ENCODE assay signal across 1 cellular context in the genomic region with DNA sequence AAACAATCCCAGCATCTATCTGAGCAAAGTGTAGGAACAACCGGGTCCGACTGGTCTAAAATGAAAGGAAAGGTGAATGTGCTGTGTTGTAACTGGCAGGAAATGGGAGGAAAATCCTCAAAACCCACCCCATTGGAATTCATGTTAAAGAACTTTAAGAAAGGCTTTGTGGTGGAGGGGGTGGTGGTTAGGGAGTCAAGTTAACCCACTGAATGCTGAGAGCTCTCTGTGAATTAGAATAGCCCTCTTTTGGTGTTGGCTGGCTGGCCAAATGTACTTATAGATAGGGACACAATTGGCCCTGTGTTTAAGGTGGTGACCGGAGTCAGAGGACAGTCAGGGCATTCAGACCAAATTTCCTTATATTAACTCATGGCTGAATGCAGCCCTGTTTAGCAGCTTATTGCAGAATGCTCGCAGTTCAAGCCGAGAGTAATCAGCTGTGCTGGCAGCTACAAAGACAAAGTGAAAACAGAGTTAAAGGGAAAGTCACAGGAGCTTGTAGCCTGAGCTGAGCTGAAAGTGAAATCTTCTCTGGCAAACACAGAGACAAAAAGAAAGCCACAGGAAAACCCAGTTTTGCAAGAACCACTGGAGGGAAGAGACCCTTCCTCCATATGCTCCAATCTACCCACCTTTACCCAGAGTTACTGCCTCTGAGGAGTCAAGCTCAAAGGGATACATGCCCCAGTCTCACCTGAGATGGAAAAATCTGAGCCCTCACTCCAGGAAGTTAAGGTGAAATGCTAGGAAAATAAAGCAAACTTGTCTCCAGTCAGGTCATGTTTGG.
TF ChIP-seq lines count a peak whose summit lies in the region.

No MANE protein-coding gene starts in this region.

TF ChIP-seq in IMR-90, 13 proteins besides CTCF, POLR2A, EP300 and RAD21:
- TF ChIP-seq BHLHE40 (IDR thresholded peaks at IDR 0.05; ENCODE audit: low read depth, low read length) (no peak), MAZ (IDR thresholded peaks at IDR 0.05; ENCODE audit: borderline replicate concordance, low read depth, low read length) (no peak), RCOR1 (IDR thresholded peaks at IDR 0.05; ENCODE audit: insufficient replicate concordance, low read length) (no peak), CHD1 (IDR thresholded peaks at IDR 0.05; ENCODE audit: low read depth, low read length) (no peak), FOS (IDR thresholded peaks at IDR 0.05; ENCODE audit: low read depth, low read length) (no peak), MXI1 (IDR thresholded peaks at IDR 0.05; ENCODE audit: borderline replicate concordance, low read depth, low read length) (no peak), MAFK (IDR thresholded peaks at IDR 0.05; ENCODE audit: low read depth, low read length) (no peak), CEBPB (IDR thresholded peaks at IDR 0.05; ENCODE audit: low read depth, low read length) (no peak), SMC3 (IDR thresholded peaks at IDR 0.05; ENCODE audit: low read depth, low read length) (no peak), RFX5 (IDR thresholded peaks at IDR 0.05; ENCODE audit: low read depth, low read length) (no peak), NFE2L2 (IDR thresholded peaks at IDR 0.05; ENCODE audit: low read depth, low read length) (no peak)
- TF ChIP-seq, protein P1, sequence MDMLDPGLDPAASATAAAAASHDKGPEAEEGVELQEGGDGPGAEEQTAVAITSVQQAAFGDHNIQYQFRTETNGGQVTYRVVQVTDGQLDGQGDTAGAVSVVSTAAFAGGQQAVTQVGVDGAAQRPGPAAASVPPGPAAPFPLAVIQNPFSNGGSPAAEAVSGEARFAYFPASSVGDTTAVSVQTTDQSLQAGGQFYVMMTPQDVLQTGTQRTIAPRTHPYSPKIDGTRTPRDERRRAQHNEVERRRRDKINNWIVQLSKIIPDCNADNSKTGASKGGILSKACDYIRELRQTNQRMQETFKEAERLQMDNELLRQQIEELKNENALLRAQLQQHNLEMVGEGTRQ (IDR thresholded peaks at IDR 0.05; ENCODE audit: low read depth, low read length): no peak
- TF ChIP-seq, protein P2, sequence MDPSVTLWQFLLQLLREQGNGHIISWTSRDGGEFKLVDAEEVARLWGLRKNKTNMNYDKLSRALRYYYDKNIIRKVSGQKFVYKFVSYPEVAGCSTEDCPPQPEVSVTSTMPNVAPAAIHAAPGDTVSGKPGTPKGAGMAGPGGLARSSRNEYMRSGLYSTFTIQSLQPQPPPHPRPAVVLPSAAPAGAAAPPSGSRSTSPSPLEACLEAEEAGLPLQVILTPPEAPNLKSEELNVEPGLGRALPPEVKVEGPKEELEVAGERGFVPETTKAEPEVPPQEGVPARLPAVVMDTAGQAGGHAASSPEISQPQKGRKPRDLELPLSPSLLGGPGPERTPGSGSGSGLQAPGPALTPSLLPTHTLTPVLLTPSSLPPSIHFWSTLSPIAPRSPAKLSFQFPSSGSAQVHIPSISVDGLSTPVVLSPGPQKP (IDR thresholded peaks at IDR 0.05; ENCODE audit: borderline replicate concordance, low read depth, low read length): no peak
